Comparison of ENCODE assay signal across 16 cellular contexts in the genomic region with DNA sequence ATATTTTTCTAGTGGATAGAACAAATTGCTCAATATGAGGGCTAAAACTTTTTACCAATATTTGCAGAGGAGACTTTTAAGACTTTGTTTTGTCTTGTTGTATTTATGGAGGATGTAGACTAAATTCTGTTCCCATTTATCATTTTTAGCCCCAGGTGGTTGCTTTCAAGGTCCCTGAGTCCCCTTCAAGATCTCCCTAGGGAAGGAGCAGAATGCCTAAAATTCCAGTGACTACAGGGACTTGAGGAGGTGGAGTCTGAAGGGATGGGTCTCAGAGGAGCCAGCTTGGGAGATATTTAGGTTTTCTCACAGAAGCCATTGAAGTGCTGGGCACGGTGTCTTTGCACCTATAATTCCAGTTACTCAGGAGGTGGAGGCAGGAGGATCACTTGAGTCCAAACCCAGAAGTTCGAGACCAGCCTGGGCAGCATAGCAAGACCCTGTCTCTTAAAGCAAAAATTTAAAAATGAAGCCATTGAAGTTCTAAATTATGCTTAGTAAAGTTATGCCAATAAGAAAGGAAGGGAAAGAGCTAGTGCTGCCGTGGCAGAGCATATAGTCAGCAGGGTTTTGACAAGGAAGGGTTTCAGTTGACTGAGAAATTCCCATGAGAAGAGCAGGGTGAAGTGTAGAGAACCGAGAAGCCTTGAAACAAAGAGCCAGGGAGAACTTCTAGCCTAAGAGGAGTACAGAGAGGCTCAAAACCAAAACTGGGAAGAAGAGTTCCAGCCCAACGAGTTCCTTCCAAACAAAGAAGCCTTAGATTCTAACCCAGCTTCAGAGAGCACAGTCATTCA. TPM values are rescaled to one million over a fixed set of nuclear protein-coding genes. Genes with fewer than 3 reads are reported as not detected.
DNase-seq lines count a peak whose midpoint lies in the region; ATAC-seq and TF ChIP-seq lines count a peak whose summit lies in the region.
"Had no signal": no experiment of that assay in that cellular context is flagged by ENCODE, and none has a peak within 500 bp of the region (broad histone marks: within the 10 kb centered on the region; RNA-seq: fewer than 3 reads in every experiment).

No MANE protein-coding gene starts in this region.

- H3K4me3 ChIP-seq in HEK293 (ENCODE audit: low read depth, low read length) (no peak overlapping the region), psoas muscle (no peak overlapping the region)
- H3K4me3 ChIP-seq: esophagus muscularis mucosa, right atrium auricular region had no signal

- intact Hi-C loops in dendritic cell treated with granulocyte-macrophage colony-stimulating factor and Interleukin-4, amounts not matched to agents 40 ng/mL and 50 ng/mL, for 4 days (cut with micrococcal nuclease), result no loop called here
- intact Hi-C loops in psoas muscle (cut with DNase I), result no loop called here

- H3K27me3 Mint-ChIP-seq in dendritic cell treated with granulocyte-macrophage colony-stimulating factor and Interleukin-4, amounts not matched to agents 40 ng/mL and 50 ng/mL, for 4 days, result no peaks in the 10 kb centered on the region
- H3K27me3 Mint-ChIP-seq in nephron progenitor cell (ENCODE audit: low read depth, poor library complexity), result no peaks in the 10 kb centered on the region
- H3K27me3 Mint-ChIP-seq: stimulated activated naive CD8-positive, alpha-beta T cell treated with anti-CD3 and anti-CD28 coated beads, Interleukin-15, amount 100 ng/mL, for 72 hours had no signal

- H3K27ac Mint-ChIP-seq in dendritic cell treated with granulocyte-macrophage colony-stimulating factor and Interleukin-4, amounts not matched to agents 40 ng/mL and 50 ng/mL, for 4 days, result peak overlapping the region; percentile 17
- H3K27ac Mint-ChIP-seq in nephron progenitor cell, result peak overlapping the region; percentile 98

- H3K4me3 Mint-ChIP-seq in dendritic cell treated with granulocyte-macrophage colony-stimulating factor and Interleukin-4, amounts not matched to agents 40 ng/mL and 50 ng/mL, for 4 days, result no peak overlapping the region
- H3K4me3 Mint-ChIP-seq in nephron progenitor cell, result peak overlapping the region; percentile 5
- H3K4me3 Mint-ChIP-seq: stimulated activated naive CD8-positive, alpha-beta T cell treated with anti-CD3 and anti-CD28 coated beads, Interleukin-15, amount 100 ng/mL, for 72 hours had no signal

- H3K36me3 ChIP-seq in HEK293 (ENCODE audit: control insufficient read depth in 2 of 2, insufficient read depth in 1 of 2, low read length in 2 of 2) (no peaks in the 10 kb centered on the region), psoas muscle (ENCODE audit: insufficient read depth in 1 of 2, low read depth in 1 of 2) (no peaks in the 10 kb centered on the region)
- H3K36me3 ChIP-seq: esophagus muscularis mucosa, right atrium auricular region had no signal

- no peaks in the 10 kb centered on the region for H3K27me3 ChIP-seq in psoas muscle (ENCODE audit: insufficient read depth in 3 of 3, low read length in 2 of 3)
- H3K27me3 ChIP-seq: esophagus muscularis mucosa, right atrium auricular region had no signal

- H3K9me3 ChIP-seq in HEK293 (ENCODE audit: control insufficient read depth, insufficient read depth, low read depth, low read length), result no peaks in the 10 kb centered on the region
- no peaks in the 10 kb centered on the region for H3K9me3 ChIP-seq in psoas muscle
- H3K9me3 ChIP-seq: esophagus muscularis mucosa had no signal

- TF ChIP-seq CTCF in C4-2B (conservative IDR thresholded peaks at IDR 0.05) (no peak), HEK293 (tag by site-specific recombination; IDR thresholded peaks at IDR 0.05) (no peak), nephron progenitor cell (IDR thresholded peaks at IDR 0.05) (no peak), psoas muscle (IDR thresholded peaks at IDR 0.05) (no peak)

- WGBS in psoas muscle, 3 donors, result 78 to 83% (median 80%) methylated on average over 5 of the region's 5 CpGs

- DNase-seq in nephron progenitor cell, result no peak
- no peak for DNase-seq in putamen (ENCODE audit: low spot score)
- DNase-seq in inferior parietal cortex (ENCODE audit: extremely low spot score), result no peak
- DNase-seq in psoas muscle, result no peak
- DNase-seq in NCI-H146 treated with DMSO at 0.1 percent for 48 hours (lab: John Stamatoyannopoulos, UW; ENCODE audit: unreplicated experiment), result no peak
- DNase-seq: activated CD4-positive, CD25-positive, alpha-beta regulatory T cell treated with anti-CD3 and anti-CD28 coated beads, Interleukin-2, amount 50 U/mL, for 72 hours; midbrain; NCI-H1048; NCI-H524 treated with DMSO at 0.1 percent for 48 hours; SIG-M5; stimulated activated naive CD8-positive, alpha-beta T cell treated with anti-CD3 and anti-CD28 coated beads, Interleukin-15, amount 100 ng/mL, for 72 hours had no signal

- H3K9me3 Mint-ChIP-seq in dendritic cell treated with granulocyte-macrophage colony-stimulating factor and Interleukin-4, amounts not matched to agents 40 ng/mL and 50 ng/mL, for 4 days, result no peaks in the 10 kb centered on the region
- H3K9me3 Mint-ChIP-seq in nephron progenitor cell, result peaks cover 25% of the 10 kb centered on the region
- H3K9me3 Mint-ChIP-seq: stimulated activated naive CD8-positive, alpha-beta T cell treated with anti-CD3 and anti-CD28 coated beads, Interleukin-15, amount 100 ng/mL, for 72 hours had no signal

- ATAC-seq in psoas muscle, result no peak
- ATAC-seq: stimulated activated naive CD8-positive, alpha-beta T cell treated with anti-CD3 and anti-CD28 coated beads, Interleukin-15, amount 100 ng/mL, for 72 hours had no signal

- peaks cover 32% of the 10 kb centered on the region for H3K4me1 Mint-ChIP-seq in dendritic cell treated with granulocyte-macrophage colony-stimulating factor and Interleukin-4, amounts not matched to agents 40 ng/mL and 50 ng/mL, for 4 days (ENCODE audit: low read depth)
- H3K4me1 Mint-ChIP-seq in nephron progenitor cell, result peaks cover 44% of the 10 kb centered on the region

- CTCF ChIA-PET in HEK293 (lab: Yijun Ruan, JAX), result interaction anchor here (0.6 to 1.3 kb wide), 2 partner anchors 16 to 1483 kb away, joined by 3 to 5 read pairs; no protein-coding TSS in a partner anchor

- H3K4me1 ChIP-seq in HEK293 (ENCODE audit: control insufficient read depth, insufficient read depth, low read length) (peaks cover 14% of the 10 kb centered on the region), psoas muscle (no peaks in the 10 kb centered on the region)

- H3K36me3 Mint-ChIP-seq in dendritic cell treated with granulocyte-macrophage colony-stimulating factor and Interleukin-4, amounts not matched to agents 40 ng/mL and 50 ng/mL, for 4 days (ENCODE audit: low read depth), result peaks cover 8% of the 10 kb centered on the region
- peaks cover 31% of the 10 kb centered on the region for H3K36me3 Mint-ChIP-seq in nephron progenitor cell (ENCODE audit: low read depth)

- H3K27ac ChIP-seq in C4-2B, result peak overlapping the region; percentile 25; the same call in 1 of the 2 replicates
- H3K27ac ChIP-seq in HEK293 (ENCODE audit: extremely low read depth, low read depth, low read length), result no peak overlapping the region; the same call in 1 of the 2 replicates
- H3K27ac ChIP-seq in psoas muscle, result no peak overlapping the region

- POLR2A ChIA-PET in HEK293 (lab: Yijun Ruan, JAX), result interaction anchor here (0.6 kb wide), 1 partner anchor 357 kb away, joined by 7 read pairs; no protein-coding TSS in a partner anchor

TF ChIP-seq in HEK293, 187 proteins besides CTCF, POLR2A, EP300 and RAD21:
- TF ChIP-seq, protein P1, sequence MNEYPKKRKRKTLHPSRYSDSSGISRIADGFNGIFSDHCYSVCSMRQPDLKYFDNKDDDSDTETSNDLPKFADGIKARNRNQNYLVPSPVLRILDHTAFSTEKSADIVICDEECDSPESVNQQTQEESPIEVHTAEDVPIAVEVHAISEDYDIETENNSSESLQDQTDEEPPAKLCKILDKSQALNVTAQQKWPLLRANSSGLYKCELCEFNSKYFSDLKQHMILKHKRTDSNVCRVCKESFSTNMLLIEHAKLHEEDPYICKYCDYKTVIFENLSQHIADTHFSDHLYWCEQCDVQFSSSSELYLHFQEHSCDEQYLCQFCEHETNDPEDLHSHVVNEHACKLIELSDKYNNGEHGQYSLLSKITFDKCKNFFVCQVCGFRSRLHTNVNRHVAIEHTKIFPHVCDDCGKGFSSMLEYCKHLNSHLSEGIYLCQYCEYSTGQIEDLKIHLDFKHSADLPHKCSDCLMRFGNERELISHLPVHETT (tag by site-specific recombination; IDR thresholded peaks at IDR 0.05), result no peak
- TF ChIP-seq ZBTB17 (tag by site-specific recombination; IDR thresholded peaks at IDR 0.05), result peak; percentile 93

RNA-seq across cellular contexts. Expression of gene COMMD1, which starts 43.4 kb away (rescaled TPM):
- total RNA-seq in psoas muscle, result 10 to 100 TPM; 33.6 to 49.1 (median 38.7) TPM
- 10 to 100 TPM; 54.3 to 67.3 (median 56.3) TPM for polyA plus RNA-seq in psoas muscle
